8 cellular contexts compared by ENCODE assay signal in the genomic region with DNA sequence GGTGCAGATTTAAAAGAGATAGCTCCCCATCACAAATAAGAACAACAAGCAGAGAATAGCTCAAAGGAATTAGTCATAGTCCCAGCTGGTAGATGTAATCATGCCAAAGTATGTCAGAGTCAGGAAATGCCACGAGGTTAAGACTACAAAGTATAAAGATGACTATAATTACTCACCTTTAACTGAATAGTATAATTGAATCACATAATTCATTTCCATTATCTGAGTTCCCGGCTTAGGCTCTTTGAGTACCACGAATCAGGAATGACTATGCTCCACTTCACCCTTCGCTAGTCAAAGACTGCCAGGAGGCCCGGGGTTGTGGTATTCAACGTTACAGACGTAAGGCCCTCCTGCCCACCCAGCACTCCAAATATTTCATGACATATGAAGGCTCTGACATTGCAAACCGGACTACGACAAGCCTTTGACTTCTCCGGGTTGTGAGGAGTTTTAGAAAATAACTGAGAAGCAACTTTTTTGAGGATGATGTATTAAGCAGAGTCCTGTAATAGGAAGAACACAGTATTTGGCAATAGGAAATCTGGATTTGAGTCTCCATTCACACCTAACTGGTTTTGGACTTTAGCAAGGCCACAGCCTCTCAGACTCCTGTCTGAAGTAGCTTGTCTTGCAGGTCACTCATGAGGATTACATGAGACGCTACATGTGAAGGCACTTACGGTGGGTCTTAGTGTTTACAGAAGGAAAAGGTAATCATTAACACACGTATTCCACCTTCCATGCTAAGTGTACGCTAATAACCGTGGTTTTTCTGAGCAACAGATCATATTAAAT.
DNase-seq lines count a peak whose midpoint lies in the region; ATAC-seq and TF ChIP-seq lines count a peak whose summit lies in the region.

No MANE protein-coding gene starts in this region.

- H3K4me1 Mint-ChIP-seq in nephron, result peaks cover 33% of the 10 kb centered on the region

- no peaks in the 10 kb centered on the region for H3K36me3 ChIP-seq in BLaER1 treated with 17β-estradiol and CSF1 and Interleukin-3, amounts not matched to agents 10 nM and 100 nM
- H3K36me3 ChIP-seq in MM.1S (replicated peaks; ENCODE audit: insufficient read depth, low read length), result no peaks in the 10 kb centered on the region

- peaks cover 6 to 27% (median 17%) of the 10 kb centered on the region in 10 experiments; a peak in 18 of 20 replicates for H3K4me1 ChIP-seq in BLaER1 treated with 17β-estradiol and CSF1 and Interleukin-3, amounts not matched to agents 10 nM and 100 nM
- H3K4me1 ChIP-seq in MM.1S (ENCODE audit: low read length), result peaks cover 18% of the 10 kb centered on the region

- no peaks in the 10 kb centered on the region for H3K79me2 ChIP-seq in MM.1S (ENCODE audit: low read length)

- H3K9me3 ChIP-seq in BLaER1 treated with 17β-estradiol and CSF1 and Interleukin-3, amounts not matched to agents 10 nM and 100 nM (replicated peaks in 1 of 11), result no peaks in the 10 kb centered on the region
- no peaks in the 10 kb centered on the region for H3K9me3 ChIP-seq in MM.1S (replicated peaks; ENCODE audit: insufficient read depth, low read length)

- peaks cover 3% of the 10 kb centered on the region for H3K9me3 Mint-ChIP-seq in nephron

- H2AFZ ChIP-seq in MM.1S (ENCODE audit: low read length), result 0 out of 2 replicates have a peak overlapping the region, but pooled peaks have one; percentile 10

- peak overlapping the region in 9 of 11 experiments; percentile 48 to 71 (median 65); a peak in 15 of 22 replicates for H3K27ac ChIP-seq in BLaER1 treated with 17β-estradiol and CSF1 and Interleukin-3, amounts not matched to agents 10 nM and 100 nM
- H3K27ac ChIP-seq in MM.1S (ENCODE audit: low read length), result no peak overlapping the region; the same call in 1 of the 2 replicates

- H3K9me2 ChIP-seq in MM.1S (replicated peaks; ENCODE audit: insufficient read depth, low read length), result no peaks in the 10 kb centered on the region

- H4K20me1 ChIP-seq in BLaER1 treated with 17β-estradiol and CSF1 and Interleukin-3, amounts not matched to agents 10 nM and 100 nM, result no peaks in the 10 kb centered on the region
- no peaks in the 10 kb centered on the region for H4K20me1 ChIP-seq in MM.1S (ENCODE audit: insufficient read depth, low read length)

- ATAC-seq in GM19395 (IDR thresholded peaks at IDR 0.05; ENCODE audit: unreplicated experiment), result no peak

- H3K27ac Mint-ChIP-seq in nephron, result peak overlapping the region; percentile 30 to 82 (median 74)

- H3K36me3 Mint-ChIP-seq in nephron (ENCODE audit: low read depth), result no peaks in the 10 kb centered on the region

- H3K27me3 Mint-ChIP-seq in nephron (ENCODE audit: low read depth), result peaks cover 8% of the 10 kb centered on the region

- DNase-seq in MM.1S, result no peak
- peak; percentile 9 for DNase-seq in central memory CD4-positive, alpha-beta T cell
- DNase-seq in DMS114 treated with DMSO at 0.1 percent for 48 hours (lab: John Stamatoyannopoulos, UW; ENCODE audit: unreplicated experiment), result no peak
- DNase-seq in GF-D8 (lab: John Stamatoyannopoulos, UW), result no peak
- no peak for DNase-seq in SKM-1 (lab: John Stamatoyannopoulos, UW; ENCODE audit: unreplicated experiment)

- no peak overlapping the region for H3K4me3 ChIP-seq in BLaER1 treated with 17β-estradiol and CSF1 and Interleukin-3, amounts not matched to agents 10 nM and 100 nM
- H3K4me3 ChIP-seq in MM.1S (ENCODE audit: low read length), result no peak overlapping the region

- H3K4me2 ChIP-seq in BLaER1 treated with 17β-estradiol and CSF1 and Interleukin-3, amounts not matched to agents 10 nM and 100 nM, result peak overlapping the region in 9 of 11 experiments; percentile 44 to 78 (median 62); a peak in 15 of 22 replicates
- peak overlapping the region; percentile 58; the same call in 1 of the 2 replicates for H3K4me2 ChIP-seq in MM.1S (ENCODE audit: low read depth, low read length)

- no peak overlapping the region for H3K4me3 Mint-ChIP-seq in nephron

- peak overlapping the region in 3 of 11 experiments; percentile 41 to 57 (median 54); a peak in 4 of 22 replicates for H3K9ac ChIP-seq in BLaER1 treated with 17β-estradiol and CSF1 and Interleukin-3, amounts not matched to agents 10 nM and 100 nM
- no peak overlapping the region for H3K9ac ChIP-seq in MM.1S (ENCODE audit: low read length)

- TF ChIP-seq CTCF in MM.1S (IDR thresholded peaks at IDR 0.05; ENCODE audit: low read length), result no peak
- no peak for TF ChIP-seq CTCF in nephron (IDR thresholded peaks at IDR 0.05; ENCODE audit: unreplicated experiment in 3 of 3)

- no peaks in the 10 kb centered on the region for H3K27me3 ChIP-seq in BLaER1 treated with 17β-estradiol and CSF1 and Interleukin-3, amounts not matched to agents 10 nM and 100 nM
- H3K27me3 ChIP-seq in MM.1S (replicated peaks; ENCODE audit: insufficient read depth, low read length), result no peaks in the 10 kb centered on the region

- peaks cover 10% of the 10 kb centered on the region for H3F3A ChIP-seq in MM.1S (ENCODE audit: insufficient read depth, low read length)
